14 cellular contexts compared by ENCODE assay signal in genomic region chr3:178367817-178368617, GRCh38.
DNase-seq lines count a peak whose midpoint lies in the region; ATAC-seq and TF ChIP-seq lines count a peak whose summit lies in the region.
"Had no signal": no experiment of that assay in that cellular context is flagged by ENCODE, and none has a peak within 500 bp of the region (broad histone marks: within the 10 kb centered on the region; RNA-seq: fewer than 3 reads in every experiment).

No MANE protein-coding gene starts in this region.

- ATAC-seq in GM21528 (IDR thresholded peaks at IDR 0.05; ENCODE audit: low FRiP score, unreplicated experiment), result no peak
- ATAC-seq: activated T-cell treated with anti-CD3 and anti-CD28 coated beads, Interleukin-2, amount 50 U/mL, for 4 hours had no signal

- H3K9me3 ChIP-seq in neural cell (ENCODE audit: low read length) (no peaks in the 10 kb centered on the region), neuronal stem cell (replicated peaks in 1 of 2; ENCODE audit: control insufficient read depth in 2 of 2, insufficient read depth in 1 of 2, low read depth in 1 of 2, low read length in 2 of 2) (no peaks in the 10 kb centered on the region)
- H3K9me3 ChIP-seq: Peyer's patch, upper lobe of left lung had no signal

- H2BK5ac ChIP-seq in neuronal stem cell (ENCODE audit: low read length), result no peak overlapping the region

- H3K4ac ChIP-seq in neuronal stem cell (ENCODE audit: low read length), result no peak overlapping the region

- H3K9ac ChIP-seq in neural cell (ENCODE audit: low read length), result no peak overlapping the region
- no peak overlapping the region for H3K9ac ChIP-seq in neuronal stem cell (ENCODE audit: low read depth, low read length, poor library complexity)

- H3K23ac ChIP-seq in neuronal stem cell (ENCODE audit: low read depth, low read length, poor library complexity), result no peak overlapping the region

- no peaks in the 10 kb centered on the region for H3K79me1 ChIP-seq in neuronal stem cell (ENCODE audit: low read depth, low read length)

- H3K27me3 ChIP-seq in neural cell (ENCODE audit: insufficient read depth, low read depth, low read length) (no peaks in the 10 kb centered on the region), neuronal stem cell (ENCODE audit: control insufficient read depth in 3 of 3, insufficient read depth in 3 of 3, low read depth in 1 of 3, low read length in 3 of 3) (no peaks in the 10 kb centered on the region)
- H3K27me3 ChIP-seq: Peyer's patch, upper lobe of left lung had no signal

- H4K20me1 ChIP-seq in neural cell (ENCODE audit: insufficient read depth), result no peaks in the 10 kb centered on the region

- H3K9me2 ChIP-seq in neural cell (ENCODE audit: insufficient read depth, low read length), result no peaks in the 10 kb centered on the region

- H2AFZ ChIP-seq in neural cell (ENCODE audit: low read depth, low read length) (no peak overlapping the region), neuronal stem cell (ENCODE audit: low read length) (no peak overlapping the region)

- no peak for TF ChIP-seq CTCF in neural cell (IDR thresholded peaks at IDR 0.05; ENCODE audit: poor library complexity, severe bottlenecking)

- no peak overlapping the region for H2BK12ac ChIP-seq in neuronal stem cell (ENCODE audit: low read length)

- no peak for TF ChIP-seq EP300 in neural cell (conservative IDR thresholded peaks at IDR 0.05; ENCODE audit: poor library complexity, severe bottlenecking)

- H2BK15ac ChIP-seq in neuronal stem cell (ENCODE audit: low read length), result no peak overlapping the region

- no peak overlapping the region for H3K14ac ChIP-seq in neuronal stem cell (ENCODE audit: low read length)

- H3K18ac ChIP-seq in neuronal stem cell (ENCODE audit: low read length), result no peak overlapping the region

- no peak overlapping the region for H4K91ac ChIP-seq in neuronal stem cell (ENCODE audit: low read depth, low read length, poor library complexity)

- no peaks in the 10 kb centered on the region for H3K36me3 ChIP-seq in neural cell (ENCODE audit: insufficient read depth, low read length)
- no peaks in the 10 kb centered on the region for H3K36me3 ChIP-seq in neuronal stem cell (replicated peaks in 1 of 2; ENCODE audit: control insufficient read depth in 2 of 2, insufficient read depth in 2 of 2, low read length in 2 of 2)
- H3K36me3 ChIP-seq: Peyer's patch, upper lobe of left lung had no signal

- H2AK5ac ChIP-seq in neuronal stem cell (ENCODE audit: low read depth, low read length), result no peak overlapping the region

- H3K4me1 ChIP-seq in neuronal stem cell (ENCODE audit: control insufficient read depth in 2 of 2, insufficient read depth in 1 of 2, low read depth in 1 of 2, low read length in 2 of 2), result peaks cover 0 to 2% of the 10 kb centered on the region in 2 donors
- H3K4me1 ChIP-seq: Peyer's patch, upper lobe of left lung had no signal

- H3K4me2 ChIP-seq in neural cell (ENCODE audit: low read length), result no peak overlapping the region
- H3K4me2 ChIP-seq in neuronal stem cell (ENCODE audit: insufficient read depth, low read length, poor library complexity, severe bottlenecking), result no peak overlapping the region

- 100% methylated on average over 1 of the region's 4 CpGs for WGBS in neuronal stem cell (ENCODE audit: extremely low coverage in 2 of 2, insufficient read length in 2 of 2, insufficient replicate concordance in 1 of 2), 2 donors

- no peaks in the 10 kb centered on the region for H3K79me2 ChIP-seq in neural cell (replicated peaks; ENCODE audit: insufficient read depth, low read length)

- no peak for TF ChIP-seq RAD21 in neural cell (conservative IDR thresholded peaks at IDR 0.05)

- no peak overlapping the region for H4K8ac ChIP-seq in neuronal stem cell (ENCODE audit: low read depth, low read length)

- H3K27ac ChIP-seq in neural cell (ENCODE audit: low read length) (peak overlapping the region; percentile 17), neuronal stem cell (replicated peaks; ENCODE audit: low read length) (no peak overlapping the region)
- H3K27ac ChIP-seq: Peyer's patch, upper lobe of left lung had no signal

- H2BK120ac ChIP-seq in neuronal stem cell (ENCODE audit: low read depth, low read length), result no peak overlapping the region

- no peaks in the 10 kb centered on the region for H3F3A ChIP-seq in neural cell (ENCODE audit: insufficient read depth, low read length, poor library complexity, severe bottlenecking)

- peak; percentile 18 for DNase-seq in DMS79 treated with DMSO at 0.1 percent for 48 hours (lab: John Stamatoyannopoulos, UW)
- peak; percentile 24 for DNase-seq in NCI-H2171 (lab: John Stamatoyannopoulos, UW)
- peak; percentile 78 for DNase-seq in cerebellum (ENCODE audit: low spot score)
- DNase-seq in stimulated activated CD4-positive, alpha-beta T cell treated with anti-CD3 and anti-CD28 coated beads, Interleukin-4, amount 100 ng/mL, for 4 hours, result no peak
- no peak for DNase-seq in DMS153 treated with DMSO at 0.1 percent for 48 hours (lab: John Stamatoyannopoulos, UW; ENCODE audit: unreplicated experiment)
- no peak for DNase-seq in neuronal stem cell (ENCODE audit: low spot score)
- DNase-seq: activated CD4-positive, alpha-beta T cell treated with anti-CD3 and anti-CD28 coated beads, Interleukin-2, amount 10 ng/mL, durations not matched to agents 24 days and 14 days; activated T-cell treated with anti-CD3 and anti-CD28 coated beads, Interleukin-2, amount 50 U/mL, for 4 hours; DMS153; NCI-H510A; Peyer's patch; upper lobe of left lung had no signal

- H3K4me3 ChIP-seq in neural cell (ENCODE audit: low read length), result no peak overlapping the region
- no peak overlapping the region for H3K4me3 ChIP-seq in neuronal stem cell (ENCODE audit: low read length in 2 of 2)
- H3K4me3 ChIP-seq: Peyer's patch, upper lobe of left lung had no signal

TF ChIP-seq in neural cell, 6 proteins besides CTCF, POLR2A, EP300 and RAD21:
- TF ChIP-seq SMC3 (conservative IDR thresholded peaks at IDR 0.05; ENCODE audit: poor library complexity) (no peak), POLR2AphosphoS5 (IDR thresholded peaks at IDR 0.05) (no peak), TAF1 (IDR thresholded peaks at IDR 0.05; ENCODE audit: low read depth) (no peak), MXI1 (conservative IDR thresholded peaks at IDR 0.05; ENCODE audit: poor library complexity, severe bottlenecking) (no peak), REST (IDR thresholded peaks at IDR 0.05; ENCODE audit: borderline replicate concordance) (no peak), EZH2 (IDR thresholded peaks at IDR 0.05; ENCODE audit: borderline replicate concordance, insufficient read depth, low read length, poor library complexity, severe bottlenecking) (no peak)

Comparison
In these comparisons a context has a peak if more than half of its experiments do, and no peak if none do; other contexts are left out.
1. DNase-seq: peak in DMS79 treated with DMSO at 0.1 percent for 48 hours (single experiment), NCI-H2171 (single experiment) and cerebellum (single experiment); none in stimulated activated CD4-positive, alpha-beta T cell treated with anti-CD3 and anti-CD28 coated beads, Interleukin-4, amount 100 ng/mL, for 4 hours (0 of 2), DMS153 treated with DMSO at 0.1 percent for 48 hours (single experiment) and neuronal stem cell (single experiment).